Comparison of ENCODE assay signal across 1 cellular context in the genomic region with DNA sequence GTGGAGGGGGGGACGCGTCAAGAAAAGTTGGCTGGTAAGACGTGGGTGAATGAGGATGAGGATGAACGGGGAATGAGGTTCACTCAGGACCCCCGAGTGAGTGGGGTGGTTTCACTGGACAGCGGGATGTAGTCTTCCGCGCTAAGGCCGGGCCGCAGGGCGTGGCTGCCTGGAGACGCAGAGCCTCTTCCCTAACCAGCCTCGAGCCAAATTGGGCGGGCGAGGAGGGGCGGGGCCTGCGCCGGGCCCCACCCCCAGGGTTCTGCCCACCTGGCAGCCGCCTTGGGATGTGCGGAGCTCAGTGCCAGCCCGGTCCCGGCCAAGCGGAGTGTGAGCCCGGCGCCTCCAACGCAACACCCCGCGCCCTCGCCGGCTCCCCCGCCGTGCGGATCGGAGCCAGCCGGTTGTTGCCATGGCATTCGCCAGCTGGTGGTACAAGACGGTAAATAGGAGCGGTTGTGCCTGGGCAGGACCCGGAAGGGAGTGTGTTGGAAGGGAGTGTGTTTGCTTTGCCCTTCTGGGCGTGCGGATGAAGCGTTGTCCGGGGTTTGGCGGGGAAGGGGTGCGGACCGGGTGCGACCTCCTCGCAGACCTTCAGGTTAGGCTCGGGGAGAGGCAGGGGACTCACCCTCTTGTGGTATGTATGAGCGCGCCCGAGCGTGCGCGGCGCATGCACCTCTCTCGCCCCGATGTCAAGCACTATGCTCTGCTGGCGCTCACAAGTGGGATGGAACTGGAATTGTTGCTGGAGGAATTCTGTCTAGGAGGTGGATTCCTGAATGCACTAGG.
TF ChIP-seq lines count a peak whose summit lies in the region.

No MANE protein-coding gene starts in this region.

TF ChIP-seq in HepG2, 621 proteins besides CTCF, POLR2A, EP300 and RAD21 (continued from another document and continues in another):
- TF ChIP-seq, protein P1, sequence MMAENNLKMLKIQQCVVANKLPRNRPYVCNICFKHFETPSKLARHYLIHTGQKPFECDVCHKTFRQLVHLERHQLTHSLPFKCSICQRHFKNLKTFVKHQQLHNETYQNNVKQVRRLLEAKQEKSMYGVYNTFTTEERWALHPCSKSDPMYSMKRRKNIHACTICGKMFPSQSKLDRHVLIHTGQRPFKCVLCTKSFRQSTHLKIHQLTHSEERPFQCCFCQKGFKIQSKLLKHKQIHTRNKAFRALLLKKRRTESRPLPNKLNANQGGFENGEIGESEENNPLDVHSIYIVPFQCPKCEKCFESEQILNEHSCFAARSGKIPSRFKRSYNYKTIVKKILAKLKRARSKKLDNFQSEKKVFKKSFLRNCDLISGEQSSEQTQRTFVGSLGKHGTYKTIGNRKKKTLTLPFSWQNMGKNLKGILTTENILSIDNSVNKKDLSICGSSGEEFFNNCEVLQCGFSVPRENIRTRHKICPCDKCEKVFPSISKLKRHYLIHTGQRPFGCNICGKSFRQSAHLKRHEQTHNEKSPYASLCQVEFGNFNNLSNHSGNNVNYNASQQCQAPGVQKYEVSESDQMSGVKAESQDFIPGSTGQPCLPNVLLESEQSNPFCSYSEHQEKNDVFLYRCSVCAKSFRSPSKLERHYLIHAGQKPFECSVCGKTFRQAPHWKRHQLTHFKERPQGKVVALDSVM (CRISPR knock-in tag; IDR thresholded peaks at IDR 0.05): no peak
- TF ChIP-seq, protein P2, sequence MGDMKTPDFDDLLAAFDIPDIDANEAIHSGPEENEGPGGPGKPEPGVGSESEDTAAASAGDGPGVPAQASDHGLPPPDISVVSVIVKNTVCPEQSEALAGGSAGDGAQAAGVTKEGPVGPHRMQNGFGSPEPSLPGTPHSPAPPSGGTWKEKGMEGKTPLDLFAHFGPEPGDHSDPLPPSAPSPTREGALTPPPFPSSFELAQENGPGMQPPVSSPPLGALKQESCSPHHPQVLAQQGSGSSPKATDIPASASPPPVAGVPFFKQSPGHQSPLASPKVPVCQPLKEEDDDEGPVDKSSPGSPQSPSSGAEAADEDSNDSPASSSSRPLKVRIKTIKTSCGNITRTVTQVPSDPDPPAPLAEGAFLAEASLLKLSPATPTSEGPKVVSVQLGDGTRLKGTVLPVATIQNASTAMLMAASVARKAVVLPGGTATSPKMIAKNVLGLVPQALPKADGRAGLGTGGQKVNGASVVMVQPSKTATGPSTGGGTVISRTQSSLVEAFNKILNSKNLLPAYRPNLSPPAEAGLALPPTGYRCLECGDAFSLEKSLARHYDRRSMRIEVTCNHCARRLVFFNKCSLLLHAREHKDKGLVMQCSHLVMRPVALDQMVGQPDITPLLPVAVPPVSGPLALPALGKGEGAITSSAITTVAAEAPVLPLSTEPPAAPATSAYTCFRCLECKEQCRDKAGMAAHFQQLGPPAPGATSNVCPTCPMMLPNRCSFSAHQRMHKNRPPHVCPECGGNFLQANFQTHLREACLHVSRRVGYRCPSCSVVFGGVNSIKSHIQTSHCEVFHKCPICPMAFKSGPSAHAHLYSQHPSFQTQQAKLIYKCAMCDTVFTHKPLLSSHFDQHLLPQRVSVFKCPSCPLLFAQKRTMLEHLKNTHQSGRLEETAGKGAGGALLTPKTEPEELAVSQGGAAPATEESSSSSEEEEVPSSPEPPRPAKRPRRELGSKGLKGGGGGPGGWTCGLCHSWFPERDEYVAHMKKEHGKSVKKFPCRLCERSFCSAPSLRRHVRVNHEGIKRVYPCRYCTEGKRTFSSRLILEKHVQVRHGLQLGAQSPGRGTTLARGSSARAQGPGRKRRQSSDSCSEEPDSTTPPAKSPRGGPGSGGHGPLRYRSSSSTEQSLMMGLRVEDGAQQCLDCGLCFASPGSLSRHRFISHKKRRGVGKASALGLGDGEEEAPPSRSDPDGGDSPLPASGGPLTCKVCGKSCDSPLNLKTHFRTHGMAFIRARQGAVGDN (CRISPR knock-in tag; IDR thresholded peaks at IDR 0.05): peak; percentile 78
- TF ChIP-seq ZFP62 (CRISPR knock-in tag; IDR thresholded peaks at IDR 0.05) (no peak), SUZ12 (IDR thresholded peaks at IDR 0.05; ENCODE audit: low read depth, low read length) (no peak), HNRNPLL (IDR thresholded peaks at IDR 0.05; ENCODE audit: low read depth, low read length, poor library complexity, severe bottlenecking) (peak; percentile 74), IRX3 (CRISPR knock-in tag; IDR thresholded peaks at IDR 0.05; ENCODE audit: borderline replicate concordance, low read depth) (no peak), CCDC6 (CRISPR knock-in tag; IDR thresholded peaks at IDR 0.05) (no peak), MTF2 (CRISPR knock-in tag; IDR thresholded peaks at IDR 0.05; ENCODE audit: borderline replicate concordance) (no peak), SRF (IDR thresholded peaks at IDR 0.05; ENCODE audit: low read depth, low read length) (peak; percentile 37; the same call in 1 of the 2 replicates), NCOA5 (CRISPR knock-in tag; IDR thresholded peaks at IDR 0.05) (no peak), MYC (CRISPR knock-in tag; IDR thresholded peaks at IDR 0.05; ENCODE audit: borderline replicate concordance) (no peak), STAG1 (CRISPR knock-in tag; IDR thresholded peaks at IDR 0.05) (no peak), ZNF543 (CRISPR knock-in tag; IDR thresholded peaks at IDR 0.05) (0 out of 2 replicates have a peak, but pooled peaks have one; percentile 1), PHF5A (CRISPR knock-in tag; IDR thresholded peaks at IDR 0.05; ENCODE audit: low read depth, unreplicated experiment) (no peak), ZEB1 (IDR thresholded peaks at IDR 0.05; ENCODE audit: insufficient replicate concordance, low read depth) (peak; percentile 74), KLF11 (CRISPR knock-in tag; IDR thresholded peaks at IDR 0.05) (no peak), KLF6 (CRISPR knock-in tag; IDR thresholded peaks at IDR 0.05) (no peak), ZNF737 (CRISPR knock-in tag; IDR thresholded peaks at IDR 0.05; ENCODE audit: borderline replicate concordance) (no peak), FOXM1 (CRISPR knock-in tag; IDR thresholded peaks at IDR 0.05) (no peak), MXI1 (IDR thresholded peaks at IDR 0.05; ENCODE audit: borderline replicate concordance, low read depth, low read length) (no peak; the same call in 2 of the 3 replicates), ELF4 (CRISPR knock-in tag; IDR thresholded peaks at IDR 0.05; ENCODE audit: borderline replicate concordance) (no peak), GABPA (IDR thresholded peaks at IDR 0.05; ENCODE audit: low read depth, low read length) (no peak), GABPA (CRISPR knock-in tag; IDR thresholded peaks at IDR 0.05; ENCODE audit: low read depth) (no peak), MBNL3 (CRISPR knock-in tag; conservative IDR thresholded peaks at IDR 0.05) (no peak), SNAPC2 (CRISPR knock-in tag; IDR thresholded peaks at IDR 0.05) (no peak)
- TF ChIP-seq, protein P3, sequence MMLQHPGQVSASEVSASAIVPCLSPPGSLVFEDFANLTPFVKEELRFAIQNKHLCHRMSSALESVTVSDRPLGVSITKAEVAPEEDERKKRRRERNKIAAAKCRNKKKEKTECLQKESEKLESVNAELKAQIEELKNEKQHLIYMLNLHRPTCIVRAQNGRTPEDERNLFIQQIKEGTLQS (CRISPR knock-in tag; IDR thresholded peaks at IDR 0.05): no peak
- TF ChIP-seq, protein P4, sequence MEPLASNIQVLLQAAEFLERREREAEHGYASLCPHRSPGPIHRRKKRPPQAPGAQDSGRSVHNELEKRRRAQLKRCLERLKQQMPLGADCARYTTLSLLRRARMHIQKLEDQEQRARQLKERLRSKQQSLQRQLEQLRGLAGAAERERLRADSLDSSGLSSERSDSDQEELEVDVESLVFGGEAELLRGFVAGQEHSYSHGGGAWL (CRISPR knock-in tag; IDR thresholded peaks at IDR 0.05): peak; percentile 44
- TF ChIP-seq, protein P5, sequence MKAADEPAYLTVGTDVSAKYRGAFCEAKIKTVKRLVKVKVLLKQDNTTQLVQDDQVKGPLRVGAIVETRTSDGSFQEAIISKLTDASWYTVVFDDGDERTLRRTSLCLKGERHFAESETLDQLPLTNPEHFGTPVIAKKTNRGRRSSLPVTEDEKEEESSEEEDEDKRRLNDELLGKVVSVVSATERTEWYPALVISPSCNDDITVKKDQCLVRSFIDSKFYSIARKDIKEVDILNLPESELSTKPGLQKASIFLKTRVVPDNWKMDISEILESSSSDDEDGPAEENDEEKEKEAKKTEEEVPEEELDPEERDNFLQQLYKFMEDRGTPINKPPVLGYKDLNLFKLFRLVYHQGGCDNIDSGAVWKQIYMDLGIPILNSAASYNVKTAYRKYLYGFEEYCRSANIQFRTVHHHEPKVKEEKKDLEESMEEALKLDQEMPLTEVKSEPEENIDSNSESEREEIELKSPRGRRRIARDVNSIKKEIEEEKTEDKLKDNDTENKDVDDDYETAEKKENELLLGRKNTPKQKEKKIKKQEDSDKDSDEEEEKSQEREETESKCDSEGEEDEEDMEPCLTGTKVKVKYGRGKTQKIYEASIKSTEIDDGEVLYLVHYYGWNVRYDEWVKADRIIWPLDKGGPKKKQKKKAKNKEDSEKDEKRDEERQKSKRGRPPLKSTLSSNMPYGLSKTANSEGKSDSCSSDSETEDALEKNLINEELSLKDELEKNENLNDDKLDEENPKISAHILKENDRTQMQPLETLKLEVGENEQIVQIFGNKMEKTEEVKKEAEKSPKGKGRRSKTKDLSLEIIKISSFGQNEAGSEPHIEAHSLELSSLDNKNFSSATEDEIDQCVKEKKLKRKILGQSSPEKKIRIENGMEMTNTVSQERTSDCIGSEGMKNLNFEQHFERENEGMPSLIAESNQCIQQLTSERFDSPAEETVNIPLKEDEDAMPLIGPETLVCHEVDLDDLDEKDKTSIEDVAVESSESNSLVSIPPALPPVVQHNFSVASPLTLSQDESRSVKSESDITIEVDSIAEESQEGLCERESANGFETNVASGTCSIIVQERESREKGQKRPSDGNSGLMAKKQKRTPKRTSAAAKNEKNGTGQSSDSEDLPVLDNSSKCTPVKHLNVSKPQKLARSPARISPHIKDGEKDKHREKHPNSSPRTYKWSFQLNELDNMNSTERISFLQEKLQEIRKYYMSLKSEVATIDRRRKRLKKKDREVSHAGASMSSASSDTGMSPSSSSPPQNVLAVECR (CRISPR knock-in tag; IDR thresholded peaks at IDR 0.05; ENCODE audit: borderline replicate concordance): peak; percentile 55; the same call in 1 of the 2 replicates
- TF ChIP-seq, protein P6, sequence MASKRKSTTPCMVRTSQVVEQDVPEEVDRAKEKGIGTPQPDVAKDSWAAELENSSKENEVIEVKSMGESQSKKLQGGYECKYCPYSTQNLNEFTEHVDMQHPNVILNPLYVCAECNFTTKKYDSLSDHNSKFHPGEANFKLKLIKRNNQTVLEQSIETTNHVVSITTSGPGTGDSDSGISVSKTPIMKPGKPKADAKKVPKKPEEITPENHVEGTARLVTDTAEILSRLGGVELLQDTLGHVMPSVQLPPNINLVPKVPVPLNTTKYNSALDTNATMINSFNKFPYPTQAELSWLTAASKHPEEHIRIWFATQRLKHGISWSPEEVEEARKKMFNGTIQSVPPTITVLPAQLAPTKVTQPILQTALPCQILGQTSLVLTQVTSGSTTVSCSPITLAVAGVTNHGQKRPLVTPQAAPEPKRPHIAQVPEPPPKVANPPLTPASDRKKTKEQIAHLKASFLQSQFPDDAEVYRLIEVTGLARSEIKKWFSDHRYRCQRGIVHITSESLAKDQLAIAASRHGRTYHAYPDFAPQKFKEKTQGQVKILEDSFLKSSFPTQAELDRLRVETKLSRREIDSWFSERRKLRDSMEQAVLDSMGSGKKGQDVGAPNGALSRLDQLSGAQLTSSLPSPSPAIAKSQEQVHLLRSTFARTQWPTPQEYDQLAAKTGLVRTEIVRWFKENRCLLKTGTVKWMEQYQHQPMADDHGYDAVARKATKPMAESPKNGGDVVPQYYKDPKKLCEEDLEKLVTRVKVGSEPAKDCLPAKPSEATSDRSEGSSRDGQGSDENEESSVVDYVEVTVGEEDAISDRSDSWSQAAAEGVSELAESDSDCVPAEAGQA (IDR thresholded peaks at IDR 0.05; ENCODE audit: low read depth): no peak
- TF ChIP-seq, protein P6 (CRISPR knock-in tag; IDR thresholded peaks at IDR 0.05; ENCODE audit: borderline replicate concordance): no peak
- TF ChIP-seq, protein P7, sequence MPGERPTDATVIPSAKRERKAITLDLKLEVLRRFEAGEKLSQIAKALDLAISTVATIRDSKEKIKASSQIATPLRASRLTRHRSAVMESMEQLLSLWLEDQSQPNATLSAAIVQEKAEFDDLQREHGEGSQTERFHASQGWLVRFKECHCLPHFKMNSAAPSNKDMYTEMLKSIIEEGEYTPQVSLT (CRISPR knock-in tag; IDR thresholded peaks at IDR 0.05; ENCODE audit: borderline replicate concordance, low read depth): no peak
- TF ChIP-seq, protein P8, sequence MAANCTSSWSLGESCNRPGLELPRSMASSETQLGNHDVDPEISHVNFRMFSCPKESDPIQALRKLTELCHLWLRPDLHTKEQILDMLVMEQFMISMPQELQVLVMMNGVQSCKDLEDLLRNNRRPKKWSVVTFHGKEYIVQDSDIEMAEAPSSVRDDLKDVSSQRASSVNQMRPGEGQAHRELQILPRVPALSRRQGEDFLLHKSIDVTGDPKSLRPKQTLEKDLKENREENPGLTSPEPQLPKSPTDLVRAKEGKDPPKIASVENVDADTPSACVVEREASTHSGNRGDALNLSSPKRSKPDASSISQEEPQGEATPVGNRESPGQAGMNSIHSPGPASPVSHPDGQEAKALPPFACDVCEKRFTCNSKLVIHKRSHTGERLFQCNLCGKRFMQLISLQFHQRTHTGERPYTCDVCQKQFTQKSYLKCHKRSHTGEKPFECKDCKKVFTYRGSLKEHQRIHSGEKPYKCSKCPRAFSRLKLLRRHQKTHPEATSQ (CRISPR knock-in tag; IDR thresholded peaks at IDR 0.05; ENCODE audit: borderline replicate concordance): no peak
- TF ChIP-seq, protein P9, sequence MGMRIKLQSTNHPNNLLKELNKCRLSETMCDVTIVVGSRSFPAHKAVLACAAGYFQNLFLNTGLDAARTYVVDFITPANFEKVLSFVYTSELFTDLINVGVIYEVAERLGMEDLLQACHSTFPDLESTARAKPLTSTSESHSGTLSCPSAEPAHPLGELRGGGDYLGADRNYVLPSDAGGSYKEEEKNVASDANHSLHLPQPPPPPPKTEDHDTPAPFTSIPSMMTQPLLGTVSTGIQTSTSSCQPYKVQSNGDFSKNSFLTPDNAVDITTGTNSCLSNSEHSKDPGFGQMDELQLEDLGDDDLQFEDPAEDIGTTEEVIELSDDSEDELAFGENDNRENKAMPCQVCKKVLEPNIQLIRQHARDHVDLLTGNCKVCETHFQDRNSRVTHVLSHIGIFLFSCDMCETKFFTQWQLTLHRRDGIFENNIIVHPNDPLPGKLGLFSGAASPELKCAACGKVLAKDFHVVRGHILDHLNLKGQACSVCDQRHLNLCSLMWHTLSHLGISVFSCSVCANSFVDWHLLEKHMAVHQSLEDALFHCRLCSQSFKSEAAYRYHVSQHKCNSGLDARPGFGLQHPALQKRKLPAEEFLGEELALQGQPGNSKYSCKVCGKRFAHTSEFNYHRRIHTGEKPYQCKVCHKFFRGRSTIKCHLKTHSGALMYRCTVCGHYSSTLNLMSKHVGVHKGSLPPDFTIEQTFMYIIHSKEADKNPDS (CRISPR knock-in tag; IDR thresholded peaks at IDR 0.05): no peak
